ENCODE assay signal across 2 cellular contexts in genomic region chr7:155310425-155311114, GRCh38.
TF ChIP-seq lines count a peak whose summit lies in the region.

No MANE protein-coding gene starts in this region.

TF ChIP-seq in liver, 16 proteins besides CTCF, POLR2A, EP300 and RAD21 (continued from another document):
- TF ChIP-seq ZBTB33 (IDR thresholded peaks at IDR 0.05), result peak; percentile 52

TF ChIP-seq in HepG2, 621 proteins besides CTCF, POLR2A, EP300 and RAD21 (continued from another document):
- TF ChIP-seq ZNF281 (CRISPR knock-in tag; IDR thresholded peaks at IDR 0.05; ENCODE audit: borderline replicate concordance) (no peak), ZNF264 (CRISPR knock-in tag; IDR thresholded peaks at IDR 0.05) (no peak), ZNF704 (CRISPR knock-in tag; IDR thresholded peaks at IDR 0.05; ENCODE audit: borderline replicate concordance) (no peak), ARNT2 (CRISPR knock-in tag; IDR thresholded peaks at IDR 0.05; ENCODE audit: low read depth) (no peak), ARID5B (CRISPR knock-in tag; IDR thresholded peaks at IDR 0.05) (no peak), ZNF747 (CRISPR knock-in tag; IDR thresholded peaks at IDR 0.05; ENCODE audit: borderline replicate concordance) (no peak), YEATS4 (CRISPR knock-in tag; IDR thresholded peaks at IDR 0.05; ENCODE audit: borderline replicate concordance) (no peak), JUNB (CRISPR knock-in tag; IDR thresholded peaks at IDR 0.05; ENCODE audit: borderline replicate concordance) (no peak), ZMYM3 (CRISPR knock-in tag; IDR thresholded peaks at IDR 0.05) (no peak), SMARCC2 (IDR thresholded peaks at IDR 0.05) (no peak), ZNF383 (CRISPR knock-in tag; IDR thresholded peaks at IDR 0.05; ENCODE audit: borderline replicate concordance) (no peak), ZNF44 (CRISPR knock-in tag; IDR thresholded peaks at IDR 0.05) (no peak)
TF ChIP-seq in HepG2: peak in this region for 0.
